In the genomic region with DNA sequence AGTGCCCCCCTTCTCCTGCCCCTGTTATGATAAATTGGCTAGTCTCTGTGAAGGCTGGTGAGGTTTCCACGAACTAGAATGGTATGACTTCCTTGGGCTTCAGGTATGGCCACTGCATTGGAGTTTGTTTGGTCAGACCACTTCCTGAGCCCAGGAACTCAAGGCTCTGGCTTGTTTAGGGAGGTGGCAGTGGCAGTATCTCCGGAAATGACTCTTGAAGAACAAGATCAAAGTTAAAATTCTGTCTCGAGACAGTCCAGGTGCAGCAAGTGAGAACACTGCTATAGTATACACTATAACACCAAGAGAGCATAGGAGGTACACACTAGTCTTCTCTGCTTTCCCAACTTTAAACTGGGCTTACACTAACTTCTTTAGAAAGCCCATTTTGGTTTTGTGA, we compare ENCODE assay signal across 16 cellular contexts.
"Had no signal": no experiment of that assay in that cellular context is flagged by ENCODE, and none has a peak within 500 bp of the region (broad histone marks: within the 10 kb centered on the region; RNA-seq: fewer than 3 reads in every experiment).

No MANE protein-coding gene starts in this region.

- ATAC-seq: body of pancreas, gastroesophageal sphincter, pancreas, upper lobe of right lung had no signal

- H3K27ac Mint-ChIP-seq: activated B cell treated with CpG ODN at 0.5 μM for 24 hours; memory B cell; neural progenitor cell; stimulated activated naive CD8-positive, alpha-beta T cell treated with anti-CD3 and anti-CD28 coated beads, Interleukin-15, Interleukin-2, amounts not matched to agents 100 ng/mL and 50 ng/mL, for 24 hours had no signal

- H3K4me1 Mint-ChIP-seq: neural progenitor cell had no signal

- H3K4me3 ChIP-seq: body of pancreas, gastroesophageal sphincter, left ventricle myocardium inferior, neural progenitor cell, pancreas, SJSA1, testis, upper lobe of right lung had no signal

- H3K4me3 Mint-ChIP-seq: activated B cell treated with CpG ODN at 0.5 μM for 24 hours; memory B cell; neural progenitor cell; stimulated activated naive CD8-positive, alpha-beta T cell treated with anti-CD3 and anti-CD28 coated beads, Interleukin-15, Interleukin-2, amounts not matched to agents 100 ng/mL and 50 ng/mL, for 24 hours had no signal

- DNase-seq: activated B cell treated with CpG ODN at 0.5 μM for 24 hours; activated effector memory CD4-positive, alpha-beta T cell treated with anti-CD3 and anti-CD28 coated beads, Interleukin-2, amount 50 U/mL, for 16 hours; amniotic stem cell; body of pancreas; central memory CD4-positive, alpha-beta T cell; kidney; left ventricle myocardium inferior; pancreas; stimulated activated CD4-positive, alpha-beta T cell treated with anti-CD3 and anti-CD28 coated beads, Interleukin-12 subunit alpha, Interleukin-12 subunit beta, amount 100 ng/mL, for 4 hours; testis; upper lobe of right lung had no signal

- H3K27me3 Mint-ChIP-seq: activated B cell treated with CpG ODN at 0.5 μM for 24 hours; memory B cell; stimulated activated naive CD8-positive, alpha-beta T cell treated with anti-CD3 and anti-CD28 coated beads, Interleukin-15, Interleukin-2, amounts not matched to agents 100 ng/mL and 50 ng/mL, for 24 hours had no signal

- H3K9me3 Mint-ChIP-seq: activated B cell treated with CpG ODN at 0.5 μM for 24 hours; memory B cell; stimulated activated naive CD8-positive, alpha-beta T cell treated with anti-CD3 and anti-CD28 coated beads, Interleukin-15, Interleukin-2, amounts not matched to agents 100 ng/mL and 50 ng/mL, for 24 hours had no signal
